ENCODE assay signal across 25 cellular contexts in genomic region chr16:72357860-72358259, GRCh38.
"Had no signal": no experiment of that assay in that cellular context is flagged by ENCODE, and none has a peak within 500 bp of the region (broad histone marks: within the 10 kb centered on the region; RNA-seq: fewer than 3 reads in every experiment).

No MANE protein-coding gene starts in this region.

- H3K4me1 Mint-ChIP-seq: naive B cell; nephron; stimulated activated memory B cell treated with anti-CD40 and anti-IgM and Interleukin-4, amounts not matched to agents 10 μg/mL and 1 μg/mL and 100 μg/mL, for 72 hours had no signal

- H3K27me3 ChIP-seq: colonic mucosa, foreskin keratinocyte, hepatocyte, pancreas, spleen, testis, tibial nerve had no signal

- ATAC-seq: foreskin keratinocyte; left colon; left ventricle myocardium superior; pancreas; right cardiac atrium; stimulated activated memory B cell treated with anti-CD40 and anti-IgM and Interleukin-4, amounts not matched to agents 10 μg/mL and 1 μg/mL and 100 μg/mL, for 72 hours had no signal

- H3K27me3 Mint-ChIP-seq: naive B cell; progenitor cell of endocrine pancreas; stimulated activated memory B cell treated with anti-CD40 and anti-IgM and Interleukin-4, amounts not matched to agents 10 μg/mL and 1 μg/mL and 100 μg/mL, for 72 hours; stimulated activated naive CD8-positive, alpha-beta T cell treated with anti-CD3 and anti-CD28 coated beads, Interleukin-15, Interleukin-2, amounts not matched to agents 100 ng/mL and 50 ng/mL, for 24 hours had no signal

- H3K36me3 ChIP-seq: colonic mucosa, pancreas, spleen, tibial nerve had no signal

- H2AFZ ChIP-seq: hepatocyte had no signal

- H3K36me3 Mint-ChIP-seq: naive B cell; stimulated activated memory B cell treated with anti-CD40 and anti-IgM and Interleukin-4, amounts not matched to agents 10 μg/mL and 1 μg/mL and 100 μg/mL, for 72 hours had no signal

- H3K79me2 ChIP-seq: hepatocyte had no signal

- H3K4me1 ChIP-seq: colonic mucosa, foreskin keratinocyte, pancreas, spleen, testis, tibial nerve had no signal

- H3K27ac ChIP-seq: colonic mucosa, foreskin keratinocyte, hepatocyte, pancreas, spleen, testis, tibial nerve had no signal

- H3K4me3 ChIP-seq: colonic mucosa, hepatocyte, lung, pancreas, spleen, testis, tibial nerve had no signal

- DNase-seq: cerebellar nuclear complex; colonic mucosa; dermis blood vessel endothelial cell; erythroblast; foreskin keratinocyte; head of caudate nucleus; left colon; left ventricle myocardium superior; mesendoderm; naive B cell; occipital lobe; pancreas; right cardiac atrium; spleen; stimulated activated CD4-positive, alpha-beta T cell treated with anti-CD3 and anti-CD28 coated beads, Interleukin-15, amount 100 ng/mL, for 24 hours; stimulated activated CD4-positive, alpha-beta T cell treated with anti-CD3 and anti-CD28 coated beads, Interleukin-1b, Interleukin-23, amount 100 ng/mL, for 48 hours; stimulated activated CD4-positive, alpha-beta T cell treated with anti-CD3 and anti-CD28 coated beads, Interleukin-4, amount 100 ng/mL, for 24 hours; testis had no signal

- H3K4me2 ChIP-seq: hepatocyte had no signal

- H3K9me3 ChIP-seq: colonic mucosa, pancreas, testis, tibial nerve had no signal

- H3K4me3 Mint-ChIP-seq: naive B cell; nephron; stimulated activated memory B cell treated with anti-CD40 and anti-IgM and Interleukin-4, amounts not matched to agents 10 μg/mL and 1 μg/mL and 100 μg/mL, for 72 hours; stimulated activated naive CD8-positive, alpha-beta T cell treated with anti-CD3 and anti-CD28 coated beads, Interleukin-15, Interleukin-2, amounts not matched to agents 100 ng/mL and 50 ng/mL, for 24 hours had no signal

- H3K9me3 Mint-ChIP-seq: nephron; stimulated activated naive CD8-positive, alpha-beta T cell treated with anti-CD3 and anti-CD28 coated beads, Interleukin-15, Interleukin-2, amounts not matched to agents 100 ng/mL and 50 ng/mL, for 24 hours had no signal

- H3K27ac Mint-ChIP-seq: naive B cell; progenitor cell of endocrine pancreas; stimulated activated memory B cell treated with anti-CD40 and anti-IgM and Interleukin-4, amounts not matched to agents 10 μg/mL and 1 μg/mL and 100 μg/mL, for 72 hours; stimulated activated naive CD8-positive, alpha-beta T cell treated with anti-CD3 and anti-CD28 coated beads, Interleukin-15, Interleukin-2, amounts not matched to agents 100 ng/mL and 50 ng/mL, for 24 hours had no signal
